Comparison of ENCODE assay signal across 9 cellular contexts in the genomic region with DNA sequence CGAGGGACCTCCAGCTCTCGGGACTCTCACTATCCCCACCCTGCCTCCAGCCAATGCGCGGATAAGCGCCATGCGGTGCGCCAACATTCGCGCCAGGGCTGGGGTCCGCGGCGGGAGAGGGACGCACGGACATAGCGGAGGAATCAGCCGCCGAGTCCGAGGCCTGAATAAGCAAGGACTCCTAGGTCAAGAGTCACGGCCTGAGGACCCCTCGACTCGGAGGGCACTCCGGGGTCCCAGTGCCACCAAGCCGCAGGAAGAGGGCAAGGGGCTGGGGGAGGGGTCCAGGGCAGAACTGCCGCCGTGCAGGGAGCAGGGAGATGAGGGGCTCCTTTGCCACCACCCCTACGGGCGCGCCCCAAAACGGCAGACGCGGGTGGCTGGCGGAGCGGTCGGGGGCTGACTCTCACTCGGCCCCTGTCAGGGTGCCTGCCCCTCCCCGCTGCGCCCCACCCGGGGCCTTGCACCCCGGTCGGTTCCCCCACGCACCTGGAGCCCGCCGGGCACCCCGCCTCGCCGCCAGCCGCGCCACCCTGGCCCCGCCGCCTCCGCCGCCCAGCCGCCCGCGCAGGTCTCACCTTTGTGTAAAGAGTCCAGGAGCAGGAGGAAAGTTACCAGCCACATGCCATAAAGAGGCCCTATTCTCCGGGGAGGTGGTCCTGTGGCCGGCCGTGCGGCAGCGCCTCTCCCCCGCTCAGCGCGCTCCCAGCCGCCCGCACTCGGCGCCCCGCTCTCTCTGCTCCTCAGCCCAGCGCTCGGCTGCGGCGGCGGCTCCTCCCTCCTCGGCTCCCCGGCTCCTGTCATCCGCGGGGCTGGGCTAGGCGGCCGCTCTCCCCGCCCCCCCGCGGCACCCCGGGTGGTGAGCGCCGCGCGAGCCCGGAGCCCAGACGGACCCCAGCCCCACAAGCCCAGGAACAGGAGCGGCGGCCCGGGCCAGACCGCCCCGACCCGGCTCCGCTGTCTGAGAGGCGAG. TPM values are rescaled to one million over a fixed set of nuclear protein-coding genes. Genes with fewer than 3 reads are reported as not detected.
A peak's percentile ranks its signal among the peaks of the same experiment; 100 is the strongest.
DNase-seq lines count a peak whose midpoint lies in the region; ATAC-seq, FAIRE-seq and TF ChIP-seq lines count a peak whose summit lies in the region.
"Had no signal": no experiment of that assay in that cellular context is flagged by ENCODE, and none has a peak within 500 bp of the region (broad histone marks: within the 10 kb centered on the region; RNA-seq: fewer than 3 reads in every experiment).

Gene DSCAML1 (minus strand): TSS at position 761 of the 973 bp plus-strand sequence. CDS start 137 bp downstream, at position 624.

- H3K27me3 Mint-ChIP-seq in GM23338 (ENCODE audit: insufficient read depth, low read depth, poor library complexity) (peaks cover 62% of the 10 kb centered on the region), HFFc6 (ENCODE audit: insufficient read depth) (peaks cover 41% of the 10 kb centered on the region)

- intact Hi-C loops in ovary (cut with DNase I) = loop anchor here in 1 of 4 donors (5.0 kb wide), 1 partner anchor 261 kb away; no protein-coding TSS in a partner anchor

- no peaks in the 10 kb centered on the region for H4K20me1 ChIP-seq in GM23338 (replicated peaks; ENCODE audit: insufficient read depth)

- no peaks in the 10 kb centered on the region for H3K36me3 Mint-ChIP-seq in GM23338 (ENCODE audit: low read depth)
- H3K36me3 Mint-ChIP-seq in HFFc6 (ENCODE audit: low read depth) = no peaks in the 10 kb centered on the region

- peaks cover 26% of the 10 kb centered on the region for H3K4me1 Mint-ChIP-seq in GM23338
- H3K4me1 Mint-ChIP-seq in HFFc6 (ENCODE audit: low read depth) = no peaks in the 10 kb centered on the region

- H3K36me3 ChIP-seq in GM23338 (ENCODE audit: insufficient read depth) (no peaks in the 10 kb centered on the region), ovary (no peaks in the 10 kb centered on the region)

- H3K9me3 Mint-ChIP-seq in GM23338 (no peaks in the 10 kb centered on the region), HFFc6 (no peaks in the 10 kb centered on the region)

- TF ChIP-seq CTCF in GM23338 (conservative IDR thresholded peaks at IDR 0.05; ENCODE audit: low read depth in 2 of 2) (no peak), ovary (IDR thresholded peaks at IDR 0.05) (no peak), HFFc6 (IDR thresholded peaks at IDR 0.05) (no peak)

- H3K27me3 ChIP-seq in GM23338 (ENCODE audit: insufficient read depth) (peaks cover 71% of the 10 kb centered on the region), ovary (no peaks in the 10 kb centered on the region)

- no peaks in the 10 kb centered on the region for H3K9me3 ChIP-seq in ovary

- H3K4me3 ChIP-seq in GM23338 (peak within 1 kb of the TSS; percentile 71), ovary (peak within 1 kb of the TSS; percentile 17)

- peak; percentile 78 for ATAC-seq in GM23338

- H3F3A ChIP-seq in GM23338 (replicated peaks; ENCODE audit: low read depth) = no peaks in the 10 kb centered on the region

- H3K4me3 Mint-ChIP-seq in GM23338 = peak within 1 kb of the TSS; percentile 79
- no peak within 1 kb of the TSS for H3K4me3 Mint-ChIP-seq in HFFc6

- no peak within 1 kb of the TSS for H3K27ac Mint-ChIP-seq in GM23338
- H3K27ac Mint-ChIP-seq in HFFc6 = no peak within 1 kb of the TSS

- H3K4me2 ChIP-seq in GM23338 = peak within 1 kb of the TSS; percentile 94

- WGBS in ovary, 3 donors = 2 to 3% (median 2%) methylated on average over 48 to 97 of the region's 97 CpGs

- DNase-seq in GM23338 (ENCODE audit: low spot score) (peak; percentile 70), frontal cortex (ENCODE audit: low spot score in 2 of 2) (peak; percentile 82 to 86), ovary (peak in 3 of 5 donors; percentile 21 to 61 (median 40)), HFFc6 (no peak), HUDEP-2 (lab: John Stamatoyannopoulos, UW; ENCODE audit: unreplicated experiment in 76 of 76) (no peak), NCI-H187 treated with DMSO at 0.1 percent for 48 hours (lab: John Stamatoyannopoulos, UW) (no peak)
- DNase-seq in activated CD4-positive, alpha-beta T cell treated with anti-CD3 and anti-CD28 coated beads, Interleukin-2, amount 50 U/mL, for 4 hours = peak; percentile 36 to 39
- no peak for DNase-seq in central memory CD4-positive, alpha-beta T cell

- H2AFZ ChIP-seq in GM23338 = peak within 1 kb of the TSS; percentile 92

- H3K9me2 ChIP-seq in GM23338 (ENCODE audit: insufficient read depth) = no peaks in the 10 kb centered on the region

- no peak for FAIRE-seq in frontal cortex (lab: Jason Lieb, UNC)

- H3K27ac ChIP-seq in GM23338 (ENCODE audit: low read depth) (no peak within 1 kb of the TSS), ovary (no peak within 1 kb of the TSS)
- H3K27ac ChIP-seq: HL-60 had no signal

- peaks cover 10% of the 10 kb centered on the region; the same call in 1 of the 2 replicates for H3K4me1 ChIP-seq in GM23338 (ENCODE audit: insufficient read depth)
- H3K4me1 ChIP-seq in ovary (ENCODE audit: insufficient read depth) = peaks cover 7% of the 10 kb centered on the region

- H3K79me2 ChIP-seq in GM23338 (replicated peaks; ENCODE audit: insufficient read depth) = no peaks in the 10 kb centered on the region

- TF ChIP-seq EP300 in ovary (IDR thresholded peaks at IDR 0.05) = no peak

- no peak for TF ChIP-seq POLR2A in ovary (IDR thresholded peaks at IDR 0.05)

TF ChIP-seq in GM23338, 12 proteins besides CTCF, POLR2A, EP300 and RAD21 (continues in another document):
- TF ChIP-seq EZH2 (IDR thresholded peaks at IDR 0.05; ENCODE audit: low read depth, unreplicated experiment) (peak; percentile 82), EZH2phosphoT487 (IDR thresholded peaks at IDR 0.05; ENCODE audit: unreplicated experiment) (peak; percentile 45), ZNF331 (CRISPR knock-in tag; IDR thresholded peaks at IDR 0.05; ENCODE audit: low read depth) (no peak), JUNB (IDR thresholded peaks at IDR 0.05; ENCODE audit: unreplicated experiment) (no peak), CREB1 (CRISPR knock-in tag; IDR thresholded peaks at IDR 0.05; ENCODE audit: low read depth) (no peak), POLR2AphosphoS5 (IDR thresholded peaks at IDR 0.05; ENCODE audit: low read depth) (no peak)
- TF ChIP-seq, protein P1, sequence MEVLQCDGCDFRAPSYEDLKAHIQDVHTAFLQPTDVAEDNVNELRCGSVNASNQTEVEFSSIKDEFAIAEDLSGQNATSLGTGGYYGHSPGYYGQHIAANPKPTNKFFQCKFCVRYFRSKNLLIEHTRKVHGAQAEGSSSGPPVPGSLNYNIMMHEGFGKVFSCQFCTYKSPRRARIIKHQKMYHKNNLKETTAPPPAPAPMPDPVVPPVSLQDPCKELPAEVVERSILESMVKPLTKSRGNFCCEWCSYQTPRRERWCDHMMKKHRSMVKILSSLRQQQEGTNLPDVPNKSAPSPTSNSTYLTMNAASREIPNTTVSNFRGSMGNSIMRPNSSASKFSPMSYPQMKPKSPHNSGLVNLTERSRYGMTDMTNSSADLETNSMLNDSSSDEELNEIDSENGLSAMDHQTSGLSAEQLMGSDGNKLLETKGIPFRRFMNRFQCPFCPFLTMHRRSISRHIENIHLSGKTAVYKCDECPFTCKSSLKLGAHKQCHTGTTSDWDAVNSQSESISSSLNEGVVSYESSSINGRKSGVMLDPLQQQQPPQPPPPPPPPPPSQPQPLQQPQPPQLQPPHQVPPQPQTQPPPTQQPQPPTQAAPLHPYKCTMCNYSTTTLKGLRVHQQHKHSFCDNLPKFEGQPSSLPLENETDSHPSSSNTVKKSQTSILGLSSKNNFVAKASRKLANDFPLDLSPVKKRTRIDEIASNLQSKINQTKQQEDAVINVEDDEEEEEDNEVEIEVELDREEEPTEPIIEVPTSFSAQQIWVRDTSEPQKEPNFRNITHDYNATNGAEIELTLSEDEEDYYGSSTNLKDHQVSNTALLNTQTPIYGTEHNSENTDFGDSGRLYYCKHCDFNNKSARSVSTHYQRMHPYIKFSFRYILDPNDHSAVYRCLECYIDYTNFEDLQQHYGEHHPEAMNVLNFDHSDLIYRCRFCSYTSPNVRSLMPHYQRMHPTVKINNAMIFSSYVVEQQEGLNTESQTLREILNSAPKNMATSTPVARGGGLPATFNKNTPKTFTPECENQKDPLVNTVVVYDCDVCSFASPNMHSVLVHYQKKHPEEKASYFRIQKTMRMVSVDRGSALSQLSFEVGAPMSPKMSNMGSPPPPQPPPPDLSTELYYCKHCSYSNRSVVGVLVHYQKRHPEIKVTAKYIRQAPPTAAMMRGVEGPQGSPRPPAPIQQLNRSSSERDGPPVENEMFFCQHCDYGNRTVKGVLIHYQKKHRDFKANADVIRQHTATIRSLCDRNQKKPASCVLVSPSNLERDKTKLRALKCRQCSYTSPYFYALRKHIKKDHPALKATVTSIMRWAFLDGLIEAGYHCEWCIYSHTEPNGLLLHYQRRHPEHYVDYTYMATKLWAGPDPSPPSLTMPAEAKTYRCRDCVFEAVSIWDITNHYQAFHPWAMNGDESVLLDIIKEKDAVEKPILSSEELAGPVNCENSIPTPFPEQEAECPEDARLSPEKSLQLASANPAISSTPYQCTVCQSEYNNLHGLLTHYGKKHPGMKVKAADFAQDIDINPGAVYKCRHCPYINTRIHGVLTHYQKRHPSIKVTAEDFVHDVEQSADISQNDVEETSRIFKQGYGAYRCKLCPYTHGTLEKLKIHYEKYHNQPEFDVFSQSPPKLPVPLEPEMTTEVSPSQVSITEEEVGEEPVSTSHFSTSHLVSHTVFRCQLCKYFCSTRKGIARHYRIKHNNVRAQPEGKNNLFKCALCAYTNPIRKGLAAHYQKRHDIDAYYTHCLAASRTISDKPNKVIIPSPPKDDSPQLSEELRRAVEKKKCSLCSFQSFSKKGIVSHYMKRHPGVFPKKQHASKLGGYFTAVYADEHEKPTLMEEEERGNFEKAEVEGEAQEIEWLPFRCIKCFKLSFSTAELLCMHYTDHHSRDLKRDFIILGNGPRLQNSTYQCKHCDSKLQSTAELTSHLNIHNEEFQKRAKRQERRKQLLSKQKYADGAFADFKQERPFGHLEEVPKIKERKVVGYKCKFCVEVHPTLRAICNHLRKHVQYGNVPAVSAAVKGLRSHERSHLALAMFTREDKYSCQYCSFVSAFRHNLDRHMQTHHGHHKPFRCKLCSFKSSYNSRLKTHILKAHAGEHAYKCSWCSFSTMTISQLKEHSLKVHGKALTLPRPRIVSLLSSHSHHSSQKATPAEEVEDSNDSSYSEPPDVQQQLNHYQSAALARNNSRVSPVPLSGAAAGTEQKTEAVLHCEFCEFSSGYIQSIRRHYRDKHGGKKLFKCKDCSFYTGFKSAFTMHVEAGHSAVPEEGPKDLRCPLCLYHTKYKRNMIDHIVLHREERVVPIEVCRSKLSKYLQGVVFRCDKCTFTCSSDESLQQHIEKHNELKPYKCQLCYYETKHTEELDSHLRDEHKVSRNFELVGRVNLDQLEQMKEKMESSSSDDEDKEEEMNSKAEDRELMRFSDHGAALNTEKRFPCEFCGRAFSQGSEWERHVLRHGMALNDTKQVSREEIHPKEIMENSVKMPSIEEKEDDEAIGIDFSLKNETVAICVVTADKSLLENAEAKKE (CRISPR knock-in tag; IDR thresholded peaks at IDR 0.05) = no peak

RNA-seq across cellular contexts. Expression of gene DSCAML1, which starts in this region (rescaled TPM):
- 0.17 and 0.19 TPM in 2 replicates for total RNA-seq in GM23338 (2014; rRNA removed; shearing (Covaris generic))
- polyA plus RNA-seq in GM23338 (2016; fragmentation: Nextera tagmentation; extraction: Ambion mirVana) (0.28 TPM in 1 of 2 replicates, not detected in the other), ovary (1 to 10 TPM in 1 of 2 donors, under 1 TPM in 1; 0.77 to 2.2 TPM)
- total RNA-seq in frontal cortex (6.1 TPM), ovary (10 to 100 TPM in 5 of 7 donors, 1 to 10 TPM in 2; 2.3 to 16.5 (median 12.7) TPM)
- total RNA-seq in HFFc6 (2021; fragmentation: NEBNext Ultra II Directional; extraction: Animal tissue kit (Norgen Biotek cat#: 25700)) = not detected

Comparison
In these comparisons a context has a peak if more than half of its experiments do, and no peak if none do; other contexts are left out.
1. Peak in DNase-seq, ATAC-seq, H3K4me3 ChIP-seq and H3K4me2 ChIP-seq in GM23338; RNA of the gene not detected or under 1 TPM.
2. DNase-seq: peak in activated CD4-positive, alpha-beta T cell treated with anti-CD3 and anti-CD28 coated beads, Interleukin-2, amount 50 U/mL, for 4 hours (2 of 2), frontal cortex (2 of 2) and ovary (3 of 5); none in central memory CD4-positive, alpha-beta T cell (single experiment), HFFc6 (single experiment), HUDEP-2 (0 of 76) and NCI-H187 treated with DMSO at 0.1 percent for 48 hours (single experiment).